In the genomic region with DNA sequence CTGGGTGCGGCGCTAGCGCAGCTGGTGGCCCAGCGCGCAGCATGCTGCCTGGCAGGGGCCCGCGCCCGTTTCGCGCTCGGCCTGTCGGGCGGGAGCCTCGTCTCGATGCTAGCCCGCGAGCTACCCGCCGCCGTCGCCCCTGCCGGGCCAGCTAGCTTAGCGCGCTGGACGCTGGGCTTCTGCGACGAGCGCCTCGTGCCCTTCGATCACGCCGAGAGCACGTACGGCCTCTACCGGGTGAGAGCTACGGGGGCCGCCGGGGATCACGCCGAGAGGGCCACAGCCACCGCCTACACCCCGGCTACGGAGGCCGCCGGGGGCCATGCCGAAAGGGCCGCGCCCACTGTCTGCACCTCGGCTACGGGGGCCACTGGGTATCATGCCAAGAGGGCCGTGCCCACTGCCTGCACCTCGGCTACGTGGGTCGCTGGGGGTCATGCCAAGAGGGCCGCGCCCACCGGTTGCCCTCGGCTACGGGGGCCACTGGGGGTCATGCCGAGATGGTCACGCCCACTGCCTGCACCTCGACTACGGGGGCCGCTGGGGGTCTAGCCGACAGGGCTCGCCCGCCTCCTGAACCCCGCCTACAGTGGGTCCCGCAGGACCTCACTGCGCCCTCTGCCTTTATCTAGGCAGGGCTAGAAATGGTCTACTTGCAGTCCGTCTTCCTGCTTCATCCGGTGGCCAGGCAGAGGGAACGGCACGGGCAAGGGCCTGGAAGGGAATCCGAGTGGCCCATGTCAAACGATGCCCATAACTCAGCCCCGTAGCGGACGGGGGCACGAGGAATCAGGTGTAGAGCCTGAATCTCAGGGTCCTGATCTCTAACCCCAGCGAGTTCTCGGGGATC, we compare ENCODE assay signal across 1 cellular context.
TF ChIP-seq lines count a peak whose summit lies in the region.

No MANE protein-coding gene starts in this region.

TF ChIP-seq in HepG2, 621 proteins besides CTCF, POLR2A, EP300 and RAD21 (continued from another document and continues in another):
- TF ChIP-seq GRHL1 (CRISPR knock-in tag; conservative IDR thresholded peaks at IDR 0.05) = no peak
- TF ChIP-seq, protein P1, sequence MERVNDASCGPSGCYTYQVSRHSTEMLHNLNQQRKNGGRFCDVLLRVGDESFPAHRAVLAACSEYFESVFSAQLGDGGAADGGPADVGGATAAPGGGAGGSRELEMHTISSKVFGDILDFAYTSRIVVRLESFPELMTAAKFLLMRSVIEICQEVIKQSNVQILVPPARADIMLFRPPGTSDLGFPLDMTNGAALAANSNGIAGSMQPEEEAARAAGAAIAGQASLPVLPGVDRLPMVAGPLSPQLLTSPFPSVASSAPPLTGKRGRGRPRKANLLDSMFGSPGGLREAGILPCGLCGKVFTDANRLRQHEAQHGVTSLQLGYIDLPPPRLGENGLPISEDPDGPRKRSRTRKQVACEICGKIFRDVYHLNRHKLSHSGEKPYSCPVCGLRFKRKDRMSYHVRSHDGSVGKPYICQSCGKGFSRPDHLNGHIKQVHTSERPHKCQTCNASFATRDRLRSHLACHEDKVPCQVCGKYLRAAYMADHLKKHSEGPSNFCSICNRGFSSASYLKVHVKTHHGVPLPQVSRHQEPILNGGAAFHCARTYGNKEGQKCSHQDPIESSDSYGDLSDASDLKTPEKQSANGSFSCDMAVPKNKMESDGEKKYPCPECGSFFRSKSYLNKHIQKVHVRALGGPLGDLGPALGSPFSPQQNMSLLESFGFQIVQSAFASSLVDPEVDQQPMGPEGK (CRISPR knock-in tag; IDR thresholded peaks at IDR 0.05) = peak; percentile 97
- TF ChIP-seq CEBPG (CRISPR knock-in tag; IDR thresholded peaks at IDR 0.05) = 0 out of 2 replicates have a peak, but pooled peaks have one; percentile 2
- 0 out of 2 replicates have a peak, but pooled peaks have one; percentile 8 for TF ChIP-seq FOXO1 (CRISPR knock-in tag; IDR thresholded peaks at IDR 0.05)
- TF ChIP-seq CHD2 (IDR thresholded peaks at IDR 0.05; ENCODE audit: low read depth, low read length) = no peak
- TF ChIP-seq ZBTB46 (CRISPR knock-in tag; IDR thresholded peaks at IDR 0.05; ENCODE audit: borderline replicate concordance) = peak; percentile 99
- no peak for TF ChIP-seq GTF2F1 (IDR thresholded peaks at IDR 0.05; ENCODE audit: low read length)
- TF ChIP-seq, protein P2, sequence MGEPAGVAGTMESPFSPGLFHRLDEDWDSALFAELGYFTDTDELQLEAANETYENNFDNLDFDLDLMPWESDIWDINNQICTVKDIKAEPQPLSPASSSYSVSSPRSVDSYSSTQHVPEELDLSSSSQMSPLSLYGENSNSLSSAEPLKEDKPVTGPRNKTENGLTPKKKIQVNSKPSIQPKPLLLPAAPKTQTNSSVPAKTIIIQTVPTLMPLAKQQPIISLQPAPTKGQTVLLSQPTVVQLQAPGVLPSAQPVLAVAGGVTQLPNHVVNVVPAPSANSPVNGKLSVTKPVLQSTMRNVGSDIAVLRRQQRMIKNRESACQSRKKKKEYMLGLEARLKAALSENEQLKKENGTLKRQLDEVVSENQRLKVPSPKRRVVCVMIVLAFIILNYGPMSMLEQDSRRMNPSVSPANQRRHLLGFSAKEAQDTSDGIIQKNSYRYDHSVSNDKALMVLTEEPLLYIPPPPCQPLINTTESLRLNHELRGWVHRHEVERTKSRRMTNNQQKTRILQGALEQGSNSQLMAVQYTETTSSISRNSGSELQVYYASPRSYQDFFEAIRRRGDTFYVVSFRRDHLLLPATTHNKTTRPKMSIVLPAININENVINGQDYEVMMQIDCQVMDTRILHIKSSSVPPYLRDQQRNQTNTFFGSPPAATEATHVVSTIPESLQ (CRISPR knock-in tag; conservative IDR thresholded peaks at IDR 0.05) = 0 out of 2 replicates have a peak, but pooled peaks have one; percentile 48
- TF ChIP-seq, protein P3, sequence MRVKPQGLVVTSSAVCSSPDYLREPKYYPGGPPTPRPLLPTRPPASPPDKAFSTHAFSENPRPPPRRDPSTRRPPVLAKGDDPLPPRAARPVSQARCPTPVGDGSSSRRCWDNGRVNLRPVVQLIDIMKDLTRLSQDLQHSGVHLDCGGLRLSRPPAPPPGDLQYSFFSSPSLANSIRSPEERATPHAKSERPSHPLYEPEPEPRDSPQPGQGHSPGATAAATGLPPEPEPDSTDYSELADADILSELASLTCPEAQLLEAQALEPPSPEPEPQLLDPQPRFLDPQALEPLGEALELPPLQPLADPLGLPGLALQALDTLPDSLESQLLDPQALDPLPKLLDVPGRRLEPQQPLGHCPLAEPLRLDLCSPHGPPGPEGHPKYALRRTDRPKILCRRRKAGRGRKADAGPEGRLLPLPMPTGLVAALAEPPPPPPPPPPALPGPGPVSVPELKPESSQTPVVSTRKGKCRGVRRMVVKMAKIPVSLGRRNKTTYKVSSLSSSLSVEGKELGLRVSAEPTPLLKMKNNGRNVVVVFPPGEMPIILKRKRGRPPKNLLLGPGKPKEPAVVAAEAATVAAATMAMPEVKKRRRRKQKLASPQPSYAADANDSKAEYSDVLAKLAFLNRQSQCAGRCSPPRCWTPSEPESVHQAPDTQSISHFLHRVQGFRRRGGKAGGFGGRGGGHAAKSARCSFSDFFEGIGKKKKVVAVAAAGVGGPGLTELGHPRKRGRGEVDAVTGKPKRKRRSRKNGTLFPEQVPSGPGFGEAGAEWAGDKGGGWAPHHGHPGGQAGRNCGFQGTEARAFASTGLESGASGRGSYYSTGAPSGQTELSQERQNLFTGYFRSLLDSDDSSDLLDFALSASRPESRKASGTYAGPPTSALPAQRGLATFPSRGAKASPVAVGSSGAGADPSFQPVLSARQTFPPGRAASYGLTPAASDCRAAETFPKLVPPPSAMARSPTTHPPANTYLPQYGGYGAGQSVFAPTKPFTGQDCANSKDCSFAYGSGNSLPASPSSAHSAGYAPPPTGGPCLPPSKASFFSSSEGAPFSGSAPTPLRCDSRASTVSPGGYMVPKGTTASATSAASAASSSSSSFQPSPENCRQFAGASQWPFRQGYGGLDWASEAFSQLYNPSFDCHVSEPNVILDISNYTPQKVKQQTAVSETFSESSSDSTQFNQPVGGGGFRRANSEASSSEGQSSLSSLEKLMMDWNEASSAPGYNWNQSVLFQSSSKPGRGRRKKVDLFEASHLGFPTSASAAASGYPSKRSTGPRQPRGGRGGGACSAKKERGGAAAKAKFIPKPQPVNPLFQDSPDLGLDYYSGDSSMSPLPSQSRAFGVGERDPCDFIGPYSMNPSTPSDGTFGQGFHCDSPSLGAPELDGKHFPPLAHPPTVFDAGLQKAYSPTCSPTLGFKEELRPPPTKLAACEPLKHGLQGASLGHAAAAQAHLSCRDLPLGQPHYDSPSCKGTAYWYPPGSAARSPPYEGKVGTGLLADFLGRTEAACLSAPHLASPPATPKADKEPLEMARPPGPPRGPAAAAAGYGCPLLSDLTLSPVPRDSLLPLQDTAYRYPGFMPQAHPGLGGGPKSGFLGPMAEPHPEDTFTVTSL (CRISPR knock-in tag; IDR thresholded peaks at IDR 0.05; ENCODE audit: borderline replicate concordance) = no peak; the same call in 1 of the 2 replicates
- TF ChIP-seq MYNN (CRISPR knock-in tag; IDR thresholded peaks at IDR 0.05; ENCODE audit: low read depth) = no peak; the same call in none of the 2 replicates
- no peak for TF ChIP-seq ZBTB21 (CRISPR knock-in tag; IDR thresholded peaks at IDR 0.05)
- peak; percentile 64 for TF ChIP-seq POGZ (CRISPR knock-in tag; IDR thresholded peaks at IDR 0.05)
- TF ChIP-seq ZNF709 (CRISPR knock-in tag; IDR thresholded peaks at IDR 0.05) = peak; percentile 99; the same call in 1 of the 2 replicates
- peak; percentile 71; the same call in 1 of the 2 replicates for TF ChIP-seq ZSCAN21 (CRISPR knock-in tag; IDR thresholded peaks at IDR 0.05; ENCODE audit: borderline replicate concordance)
- TF ChIP-seq ARNTL (CRISPR knock-in tag; IDR thresholded peaks at IDR 0.05) = peak; percentile 77
- TF ChIP-seq, protein P4, sequence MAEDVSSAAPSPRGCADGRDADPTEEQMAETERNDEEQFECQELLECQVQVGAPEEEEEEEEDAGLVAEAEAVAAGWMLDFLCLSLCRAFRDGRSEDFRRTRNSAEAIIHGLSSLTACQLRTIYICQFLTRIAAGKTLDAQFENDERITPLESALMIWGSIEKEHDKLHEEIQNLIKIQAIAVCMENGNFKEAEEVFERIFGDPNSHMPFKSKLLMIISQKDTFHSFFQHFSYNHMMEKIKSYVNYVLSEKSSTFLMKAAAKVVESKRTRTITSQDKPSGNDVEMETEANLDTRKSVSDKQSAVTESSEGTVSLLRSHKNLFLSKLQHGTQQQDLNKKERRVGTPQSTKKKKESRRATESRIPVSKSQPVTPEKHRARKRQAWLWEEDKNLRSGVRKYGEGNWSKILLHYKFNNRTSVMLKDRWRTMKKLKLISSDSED (CRISPR knock-in tag; IDR thresholded peaks at IDR 0.05) = no peak; the same call in 1 of the 2 replicates
- no peak for TF ChIP-seq SIN3A (IDR thresholded peaks at IDR 0.05; ENCODE audit: borderline replicate concordance, low read depth, low read length)
- no peak for TF ChIP-seq SYNCRIP (IDR thresholded peaks at IDR 0.05; ENCODE audit: insufficient read depth, low read depth, low read length)
- no peak for TF ChIP-seq U2AF2 (IDR thresholded peaks at IDR 0.05; ENCODE audit: low read depth, low read length)
- no peak for TF ChIP-seq ZFP62 (CRISPR knock-in tag; IDR thresholded peaks at IDR 0.05)
- peak; percentile 79 for TF ChIP-seq JUN (CRISPR knock-in tag; IDR thresholded peaks at IDR 0.05)
- TF ChIP-seq, protein P5, sequence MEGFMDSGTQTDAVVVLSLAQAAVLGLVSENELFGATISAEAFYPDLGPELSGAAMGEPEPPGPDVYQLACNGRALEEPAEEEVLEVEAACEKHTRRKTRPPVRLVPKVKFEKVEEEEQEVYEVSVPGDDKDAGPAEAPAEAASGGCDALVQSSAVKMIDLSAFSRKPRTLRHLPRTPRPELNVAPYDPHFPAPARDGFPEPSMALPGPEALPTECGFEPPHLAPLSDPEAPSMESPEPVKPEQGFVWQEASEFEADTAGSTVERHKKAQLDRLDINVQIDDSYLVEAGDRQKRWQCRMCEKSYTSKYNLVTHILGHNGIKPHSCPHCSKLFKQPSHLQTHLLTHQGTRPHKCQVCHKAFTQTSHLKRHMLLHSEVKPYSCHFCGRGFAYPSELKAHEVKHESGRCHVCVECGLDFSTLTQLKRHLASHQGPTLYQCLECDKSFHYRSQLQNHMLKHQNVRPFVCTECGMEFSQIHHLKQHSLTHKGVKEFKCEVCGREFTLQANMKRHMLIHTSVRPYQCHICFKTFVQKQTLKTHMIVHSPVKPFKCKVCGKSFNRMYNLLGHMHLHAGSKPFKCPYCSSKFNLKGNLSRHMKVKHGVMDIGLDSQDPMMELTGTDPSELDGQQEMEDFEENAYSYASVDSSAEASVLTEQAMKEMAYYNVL (CRISPR knock-in tag; IDR thresholded peaks at IDR 0.05; ENCODE audit: borderline replicate concordance) = no peak; the same call in 1 of the 2 replicates
- TF ChIP-seq, protein P6, sequence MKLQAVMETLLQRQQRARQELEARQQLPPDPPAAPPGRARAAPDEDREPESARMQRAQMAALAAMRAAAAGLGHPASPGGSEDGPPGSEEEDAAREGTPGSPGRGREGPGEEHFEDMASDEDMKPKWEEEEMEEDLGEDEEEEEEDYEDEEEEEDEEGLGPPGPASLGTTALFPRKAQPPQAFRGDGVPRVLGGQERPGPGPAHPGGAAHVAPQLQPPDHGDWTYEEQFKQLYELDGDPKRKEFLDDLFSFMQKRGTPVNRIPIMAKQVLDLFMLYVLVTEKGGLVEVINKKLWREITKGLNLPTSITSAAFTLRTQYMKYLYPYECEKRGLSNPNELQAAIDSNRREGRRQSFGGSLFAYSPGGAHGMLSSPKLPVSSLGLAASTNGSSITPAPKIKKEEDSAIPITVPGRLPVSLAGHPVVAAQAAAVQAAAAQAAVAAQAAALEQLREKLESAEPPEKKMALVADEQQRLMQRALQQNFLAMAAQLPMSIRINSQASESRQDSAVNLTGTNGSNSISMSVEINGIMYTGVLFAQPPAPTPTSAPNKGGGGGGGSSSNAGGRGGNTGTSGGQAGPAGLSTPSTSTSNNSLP (IDR thresholded peaks at IDR 0.05; ENCODE audit: low read depth, low read length) = no peak
- TF ChIP-seq ATF2 (CRISPR knock-in tag; IDR thresholded peaks at IDR 0.05) = peak; percentile 56
- no peak for TF ChIP-seq ZNF354B (CRISPR knock-in tag; IDR thresholded peaks at IDR 0.05)
- TF ChIP-seq ZNF7 (CRISPR knock-in tag; IDR thresholded peaks at IDR 0.05) = peak; percentile 48; the same call in 1 of the 2 replicates
- peak; percentile 63; the same call in 1 of the 2 replicates for TF ChIP-seq DNMT1 (CRISPR knock-in tag; IDR thresholded peaks at IDR 0.05)
